ENCODE assay signal across 8 cellular contexts in genomic region chr1:38559180-38559874, GRCh38.
DNase-seq lines count a peak whose midpoint lies in the region; ATAC-seq, FAIRE-seq and TF ChIP-seq lines count a peak whose summit lies in the region.

No MANE protein-coding gene starts in this region.

- POLR2A ChIA-PET in HepG2 (lab: Yijun Ruan, JAX), result no interaction called here

- TF ChIP-seq CTCF in right lobe of liver (IDR thresholded peaks at IDR 0.05) (no peak), HepG2 (CRISPR knock-in tag; IDR thresholded peaks at IDR 0.05) (no peak), mesothelial cell of epicardium (IDR thresholded peaks at IDR 0.05; ENCODE audit: unreplicated experiment) (no peak)

- H3K27me3 ChIP-seq in right lobe of liver (peaks cover 0 to 5% of the 10 kb centered on the region in 2 donors), HepG2 (ENCODE audit: control insufficient read depth in 1 of 2, insufficient read depth in 2 of 2, low read length in 2 of 2) (peaks cover 3 to 16% of the 10 kb centered on the region in 2 experiments; a peak in 2 of 5 replicates), NT2/D1 (ENCODE audit: insufficient read depth, insufficient read length) (no peaks in the 10 kb centered on the region)

- TF ChIP-seq EP300 in HepG2 (IDR thresholded peaks at IDR 0.05; ENCODE audit: low read depth in 2 of 2, low read length in 2 of 2) (no peak), HepG2 (CRISPR knock-in tag; IDR thresholded peaks at IDR 0.05; ENCODE audit: borderline replicate concordance) (no peak)

- no peaks in the 10 kb centered on the region for H3K9me3 Mint-ChIP-seq in mesothelial cell of epicardium
- H3K9me3 Mint-ChIP-seq in stimulated activated naive CD8-positive, alpha-beta T cell treated with anti-CD3 and anti-CD28 coated beads, Interleukin-15, Interleukin-2, amounts not matched to agents 100 ng/mL and 50 ng/mL, for 24 hours, result no peaks in the 10 kb centered on the region

- H3K9me3 ChIP-seq in right lobe of liver, result no peaks in the 10 kb centered on the region
- no peaks in the 10 kb centered on the region for H3K9me3 ChIP-seq in HepG2 (ENCODE audit: low read length)
- H3K9me3 ChIP-seq in NT2/D1 (ENCODE audit: insufficient read depth, low read length), result no peaks in the 10 kb centered on the region

- H3K9ac ChIP-seq in HepG2 (ENCODE audit: insufficient read depth, low read depth, low read length) (no peak overlapping the region), NT2/D1 (ENCODE audit: insufficient read length, low read depth) (peak overlapping the region; percentile 74)

- no peak overlapping the region for H3K27ac Mint-ChIP-seq in mesothelial cell of epicardium
- peak overlapping the region; percentile 88 for H3K27ac Mint-ChIP-seq in stimulated activated naive CD8-positive, alpha-beta T cell treated with anti-CD3 and anti-CD28 coated beads, Interleukin-15, Interleukin-2, amounts not matched to agents 100 ng/mL and 50 ng/mL, for 24 hours

- H3K27ac ChIP-seq in right lobe of liver (no peak overlapping the region), HepG2 (ENCODE audit: extremely low read length, insufficient read depth, low read length) (no peak overlapping the region)

- intact Hi-C loops in right lobe of liver (cut with DNase I) (no loop called here), HepG2 (cut with micrococcal nuclease; ENCODE audit: unreplicated experiment) (no loop called here)

- no TSS peak for BruUV-seq in HepG2 (replicated peaks; lab: Mats Ljungman, UMichigan)

- peak overlapping the region; percentile 54 for H3K4me3 Mint-ChIP-seq in mesothelial cell of epicardium
- H3K4me3 Mint-ChIP-seq in stimulated activated naive CD8-positive, alpha-beta T cell treated with anti-CD3 and anti-CD28 coated beads, Interleukin-15, Interleukin-2, amounts not matched to agents 100 ng/mL and 50 ng/mL, for 24 hours, result peak overlapping the region; percentile 71

- TF ChIP-seq RAD21 in HepG2 (CRISPR knock-in tag; IDR thresholded peaks at IDR 0.05), result no peak

- ATAC-seq in right lobe of liver, result peak; percentile 26 to 61 (median 44)
- ATAC-seq in HepG2, result no peak
- no peak for ATAC-seq in HG03095 (IDR thresholded peaks at IDR 0.05; ENCODE audit: unreplicated experiment)

- H3K4me2 ChIP-seq in HepG2 (ENCODE audit: low read depth, low read length), result no peak overlapping the region

- H3K36me3 ChIP-seq in right lobe of liver, result no peaks in the 10 kb centered on the region
- no peaks in the 10 kb centered on the region for H3K36me3 ChIP-seq in HepG2 (replicated peaks in 1 of 2; ENCODE audit: control insufficient read depth in 1 of 2, insufficient read depth in 2 of 2, low read length in 2 of 2)
- H3K36me3 ChIP-seq in NT2/D1 (ENCODE audit: insufficient read depth, insufficient read length, low read length), result no peaks in the 10 kb centered on the region

- no peak for FAIRE-seq in HepG2 (lab: Jason Lieb, UNC)

- DNase-seq in right lobe of liver (peak in 1 of 3 donors; percentile 34), HepG2 (ENCODE audit: low spot score) (no peak), NT2/D1 (ENCODE audit: low read depth, low spot score) (no peak), mesothelial cell of epicardium (ENCODE audit: low spot score in 2 of 2, unreplicated experiment in 2 of 2) (no peak), dedifferentiated amniotic fluid mesenchymal stem cell (ENCODE audit: extremely low spot score) (no peak)
- DNase-seq in activated gamma-delta T cell treated with anti-CD3 and anti-CD28 coated beads, Interleukin-2, amount 50 U/mL, for 16 hours (ENCODE audit: low read depth), result peak; percentile 76

- no peaks in the 10 kb centered on the region for H3K36me3 Mint-ChIP-seq in mesothelial cell of epicardium
- no peaks in the 10 kb centered on the region for H3K36me3 Mint-ChIP-seq in stimulated activated naive CD8-positive, alpha-beta T cell treated with anti-CD3 and anti-CD28 coated beads, Interleukin-15, Interleukin-2, amounts not matched to agents 100 ng/mL and 50 ng/mL, for 24 hours (ENCODE audit: low read depth)

- TF ChIP-seq POLR2A in right lobe of liver (IDR thresholded peaks at IDR 0.05) (no peak), HepG2 (IDR thresholded peaks at IDR 0.05; ENCODE audit: insufficient read depth in 1 of 2, low read depth in 2 of 2, low read length in 2 of 2) (no peak)

- H2AFZ ChIP-seq in HepG2 (ENCODE audit: low read length), result no peak overlapping the region

- 10% methylated on average over 35 of the region's 39 CpGs for WGBS in right lobe of liver (ENCODE audit: insufficient coverage, low coverage, low lambda C conversion rate, missing lambda C conversion rate)
- WGBS in HepG2 (ENCODE audit: low lambda C conversion rate), result 64% methylated on average over 37 of the region's 39 CpGs

- no peak overlapping the region for H3K4me3 ChIP-seq in right lobe of liver
- H3K4me3 ChIP-seq in HepG2 (replicated peaks in 1 of 3; ENCODE audit: insufficient read depth in 1 of 3, low read depth in 2 of 3, low read length in 3 of 3), result no peak overlapping the region
- H3K4me3 ChIP-seq in NT2/D1 (ENCODE audit: insufficient read length, low read depth), result peak overlapping the region; percentile 41

- peaks cover 45% of the 10 kb centered on the region for H3K4me1 Mint-ChIP-seq in mesothelial cell of epicardium
- peaks cover 71% of the 10 kb centered on the region for H3K4me1 Mint-ChIP-seq in stimulated activated naive CD8-positive, alpha-beta T cell treated with anti-CD3 and anti-CD28 coated beads, Interleukin-15, Interleukin-2, amounts not matched to agents 100 ng/mL and 50 ng/mL, for 24 hours (ENCODE audit: low read depth)

- CTCF ChIA-PET in HepG2 (lab: Yijun Ruan, JAX; ENCODE audit: low intra/inter-chr PET ratio, low total read pairs), result no interaction called here

- no peaks in the 10 kb centered on the region for H3K79me2 ChIP-seq in HepG2 (ENCODE audit: insufficient read depth, low read length)

- in situ Hi-C loops in HepG2 (cut with HindIII; ENCODE audit: extremely low pct_ligation_motif_present, low pct_unique_long_range_greater_than_20kb), result no loop called here

- no peaks in the 10 kb centered on the region for H4K20me1 ChIP-seq in HepG2 (ENCODE audit: insufficient read depth, low read length)

- H3K27me3 Mint-ChIP-seq in mesothelial cell of epicardium (ENCODE audit: low read depth), result peaks cover 93% of the 10 kb centered on the region
- H3K27me3 Mint-ChIP-seq in stimulated activated naive CD8-positive, alpha-beta T cell treated with anti-CD3 and anti-CD28 coated beads, Interleukin-15, Interleukin-2, amounts not matched to agents 100 ng/mL and 50 ng/mL, for 24 hours, result peaks cover 25% of the 10 kb centered on the region

- H3K4me1 ChIP-seq in right lobe of liver (no peaks in the 10 kb centered on the region), HepG2 (ENCODE audit: insufficient read depth, low read length) (no peaks in the 10 kb centered on the region), NT2/D1 (ENCODE audit: insufficient read depth, insufficient read length) (peaks cover 25% of the 10 kb centered on the region)

TF ChIP-seq in HepG2, 621 proteins besides CTCF, POLR2A, EP300 and RAD21 (continues in another document):
- TF ChIP-seq ZNF660 (CRISPR knock-in tag; IDR thresholded peaks at IDR 0.05; ENCODE audit: borderline replicate concordance, low read depth), result no peak
- no peak for TF ChIP-seq ATF6 (CRISPR knock-in tag; conservative IDR thresholded peaks at IDR 0.05)
- no peak for TF ChIP-seq AHR (CRISPR knock-in tag; IDR thresholded peaks at IDR 0.05)

Comparison
In these comparisons a context has a peak if more than half of its experiments do, and no peak if none do; other contexts are left out.
1. ATAC-seq: peak in right lobe of liver (4 of 4); none in HepG2 (single experiment) and HG03095 (single experiment).